In the genomic region with DNA sequence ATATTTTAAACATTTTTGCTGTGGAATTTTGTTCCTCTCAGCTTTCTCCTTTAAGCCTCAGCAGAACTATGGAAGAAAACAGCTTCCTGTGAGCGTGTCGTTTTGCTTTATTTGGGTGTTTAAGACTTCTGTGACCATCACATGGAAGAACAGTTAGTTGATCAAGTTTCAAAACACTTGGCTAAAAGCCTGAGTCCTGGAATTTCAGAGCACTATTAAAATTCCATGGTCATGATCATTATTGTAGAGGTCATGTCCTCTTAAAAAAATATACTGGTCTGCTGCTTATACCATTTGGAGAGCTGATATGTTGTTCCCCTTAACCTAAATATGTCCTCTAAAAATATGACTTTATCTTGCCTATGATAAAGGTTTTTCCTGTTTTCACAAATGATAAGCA, we compare ENCODE assay signal across 1 cellular context.
TF ChIP-seq lines count a peak whose summit lies in the region.

No MANE protein-coding gene starts in this region.

TF ChIP-seq in A549, 52 proteins besides CTCF, POLR2A, EP300 and RAD21 (continued from another document):
- TF ChIP-seq, protein P1, sequence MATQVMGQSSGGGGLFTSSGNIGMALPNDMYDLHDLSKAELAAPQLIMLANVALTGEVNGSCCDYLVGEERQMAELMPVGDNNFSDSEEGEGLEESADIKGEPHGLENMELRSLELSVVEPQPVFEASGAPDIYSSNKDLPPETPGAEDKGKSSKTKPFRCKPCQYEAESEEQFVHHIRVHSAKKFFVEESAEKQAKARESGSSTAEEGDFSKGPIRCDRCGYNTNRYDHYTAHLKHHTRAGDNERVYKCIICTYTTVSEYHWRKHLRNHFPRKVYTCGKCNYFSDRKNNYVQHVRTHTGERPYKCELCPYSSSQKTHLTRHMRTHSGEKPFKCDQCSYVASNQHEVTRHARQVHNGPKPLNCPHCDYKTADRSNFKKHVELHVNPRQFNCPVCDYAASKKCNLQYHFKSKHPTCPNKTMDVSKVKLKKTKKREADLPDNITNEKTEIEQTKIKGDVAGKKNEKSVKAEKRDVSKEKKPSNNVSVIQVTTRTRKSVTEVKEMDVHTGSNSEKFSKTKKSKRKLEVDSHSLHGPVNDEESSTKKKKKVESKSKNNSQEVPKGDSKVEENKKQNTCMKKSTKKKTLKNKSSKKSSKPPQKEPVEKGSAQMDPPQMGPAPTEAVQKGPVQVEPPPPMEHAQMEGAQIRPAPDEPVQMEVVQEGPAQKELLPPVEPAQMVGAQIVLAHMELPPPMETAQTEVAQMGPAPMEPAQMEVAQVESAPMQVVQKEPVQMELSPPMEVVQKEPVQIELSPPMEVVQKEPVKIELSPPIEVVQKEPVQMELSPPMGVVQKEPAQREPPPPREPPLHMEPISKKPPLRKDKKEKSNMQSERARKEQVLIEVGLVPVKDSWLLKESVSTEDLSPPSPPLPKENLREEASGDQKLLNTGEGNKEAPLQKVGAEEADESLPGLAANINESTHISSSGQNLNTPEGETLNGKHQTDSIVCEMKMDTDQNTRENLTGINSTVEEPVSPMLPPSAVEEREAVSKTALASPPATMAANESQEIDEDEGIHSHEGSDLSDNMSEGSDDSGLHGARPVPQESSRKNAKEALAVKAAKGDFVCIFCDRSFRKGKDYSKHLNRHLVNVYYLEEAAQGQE (IDR thresholded peaks at IDR 0.05), result no peak
- TF ChIP-seq, protein P2, sequence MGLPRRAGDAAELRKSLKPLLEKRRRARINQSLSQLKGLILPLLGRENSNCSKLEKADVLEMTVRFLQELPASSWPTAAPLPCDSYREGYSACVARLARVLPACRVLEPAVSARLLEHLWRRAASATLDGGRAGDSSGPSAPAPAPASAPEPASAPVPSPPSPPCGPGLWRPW (IDR thresholded peaks at IDR 0.05), result no peak
- TF ChIP-seq CHD4 (IDR thresholded peaks at IDR 0.05; ENCODE audit: borderline replicate concordance), result no peak
- no peak for TF ChIP-seq HEYL (CRISPR knock-in tag; IDR thresholded peaks at IDR 0.05)
- TF ChIP-seq, protein P3, sequence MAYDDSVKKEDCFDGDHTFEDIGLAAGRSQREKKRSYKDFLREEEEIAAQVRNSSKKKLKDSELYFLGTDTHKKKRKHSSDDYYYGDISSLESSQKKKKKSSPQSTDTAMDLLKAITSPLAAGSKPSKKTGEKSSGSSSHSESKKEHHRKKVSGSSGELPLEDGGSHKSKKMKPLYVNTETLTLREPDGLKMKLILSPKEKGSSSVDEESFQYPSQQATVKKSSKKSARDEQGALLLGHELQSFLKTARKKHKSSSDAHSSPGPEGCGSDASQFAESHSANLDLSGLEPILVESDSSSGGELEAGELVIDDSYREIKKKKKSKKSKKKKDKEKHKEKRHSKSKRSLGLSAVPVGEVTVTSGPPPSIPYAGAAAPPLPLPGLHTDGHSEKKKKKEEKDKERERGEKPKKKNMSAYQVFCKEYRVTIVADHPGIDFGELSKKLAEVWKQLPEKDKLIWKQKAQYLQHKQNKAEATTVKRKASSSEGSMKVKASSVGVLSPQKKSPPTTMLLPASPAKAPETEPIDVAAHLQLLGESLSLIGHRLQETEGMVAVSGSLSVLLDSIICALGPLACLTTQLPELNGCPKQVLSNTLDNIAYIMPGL (CRISPR knock-in tag; IDR thresholded peaks at IDR 0.05; ENCODE audit: borderline replicate concordance), result no peak
- no peak for TF ChIP-seq RARB (CRISPR knock-in tag; IDR thresholded peaks at IDR 0.05)
- TF ChIP-seq MYC (IDR thresholded peaks at IDR 0.05; ENCODE audit: borderline replicate concordance, low read length), result no peak
- no peak for TF ChIP-seq NPAS2 (CRISPR knock-in tag; IDR thresholded peaks at IDR 0.05; ENCODE audit: borderline replicate concordance)
- TF ChIP-seq ZNF302 (CRISPR knock-in tag; IDR thresholded peaks at IDR 0.05), result no peak
TF ChIP-seq in A549: peak in this region for 0.
